ENCODE assay signal across 10 cellular contexts in genomic region chr16:50274771-50275415, GRCh38. TPM values are rescaled to one million over a fixed set of nuclear protein-coding genes. Genes with fewer than 3 reads are reported as not detected.
A peak's percentile ranks its signal among the peaks of the same experiment; 100 is the strongest.
DNase-seq lines count a peak whose midpoint lies in the region; ATAC-seq and TF ChIP-seq lines count a peak whose summit lies in the region.
"Had no signal": no experiment of that assay in that cellular context is flagged by ENCODE, and none has a peak within 500 bp of the region (broad histone marks: within the 10 kb centered on the region; RNA-seq: fewer than 3 reads in every experiment).

No MANE protein-coding gene starts in this region.

- H3K9me3 ChIP-seq in T-helper 17 cell (ENCODE audit: control insufficient read depth, low read length, poor library complexity, severe bottlenecking): no peaks in the 10 kb centered on the region
- H3K9me3 ChIP-seq in thymus (ENCODE audit: control insufficient read depth): no peaks in the 10 kb centered on the region
- no peaks in the 10 kb centered on the region for H3K9me3 ChIP-seq in uterus

- H3K36me3 Mint-ChIP-seq in T-helper 17 cell (ENCODE audit: low read depth): no peaks in the 10 kb centered on the region

- TF ChIP-seq CTCF in uterus (IDR thresholded peaks at IDR 0.05): no peak

- peaks cover 10% of the 10 kb centered on the region for H3K36me3 ChIP-seq in thymus (ENCODE audit: control insufficient read depth, insufficient read depth)
- H3K36me3 ChIP-seq in uterus: no peaks in the 10 kb centered on the region

- DNase-seq in activated effector memory CD4-positive, alpha-beta T cell treated with anti-CD3 and anti-CD28 coated beads, Interleukin-2, amount 50 U/mL, for 16 hours: peak; percentile 66
- DNase-seq in activated effector memory CD4-positive, alpha-beta T cell treated with Interleukin-2 at 50 U/mL for 16 hours: no peak
- DNase-seq in T-helper 17 cell (no peak), NCI-H774 (lab: John Stamatoyannopoulos, UW) (no peak), NCI-H82 treated with DMSO at 0.1 percent for 48 hours (lab: John Stamatoyannopoulos, UW; ENCODE audit: unreplicated experiment) (no peak), uterus (no peak)
- DNase-seq: foreskin fibroblast had no signal

- intact Hi-C loops in uterus (cut with DNase I; ENCODE audit: low total_unique reads): no loop called here

- H3K4me3 Mint-ChIP-seq in T-helper 17 cell: peak overlapping the region; percentile 96

- peak overlapping the region; percentile 23 for H3K27ac ChIP-seq in layer of hippocampus (ENCODE audit: low read depth, low read length)
- peak overlapping the region; percentile 93 for H3K27ac ChIP-seq in thymus (ENCODE audit: low read depth)
- no peak overlapping the region for H3K27ac ChIP-seq in uterus
- H3K27ac ChIP-seq: parathyroid adenoma had no signal

- H3K27ac Mint-ChIP-seq in T-helper 17 cell: peak overlapping the region; percentile 98

- no peak for ATAC-seq in T-helper 17 cell

- no peak for TF ChIP-seq POLR2A in uterus (IDR thresholded peaks at IDR 0.05)

- H3K4me3 ChIP-seq in thymus (ENCODE audit: low read length) (peak overlapping the region; percentile 56), uterus (no peak overlapping the region)

- no peaks in the 10 kb centered on the region for H3K27me3 ChIP-seq in layer of hippocampus (ENCODE audit: control insufficient read depth, insufficient read depth, low read length)
- no peaks in the 10 kb centered on the region for H3K27me3 ChIP-seq in thymus (ENCODE audit: control insufficient read depth, insufficient read depth)
- no peaks in the 10 kb centered on the region for H3K27me3 ChIP-seq in uterus

- no peaks in the 10 kb centered on the region for H3K27me3 Mint-ChIP-seq in T-helper 17 cell

- WGBS in thymus: 78% methylated on average over 6 of the region's 6 CpGs

- H3K4me1 ChIP-seq in thymus (ENCODE audit: control insufficient read depth, insufficient read depth, low read length) (peaks cover 16% of the 10 kb centered on the region), uterus (no peaks in the 10 kb centered on the region)
- H3K4me1 ChIP-seq: parathyroid adenoma had no signal

- peaks cover 77% of the 10 kb centered on the region for H3K4me1 Mint-ChIP-seq in T-helper 17 cell

RNA-seq across cellular contexts. Expression of gene ADCY7, which starts 8.5 kb away (rescaled TPM):
- total RNA-seq in T-helper 17 cell (100 to 1,000 TPM; 187 to 203 TPM), uterus (10 to 100 TPM in 1 of 4 donors, 1 to 10 TPM in 3; 3.3 to 25.9 (median 6.6) TPM)
- polyA plus RNA-seq in thymus: 23.1 TPM

Comparison
In these comparisons a context has a peak if more than half of its experiments do, and no peak if none do; other contexts are left out.
1. H3K27ac ChIP-seq: peak in layer of hippocampus (single experiment) and thymus (single experiment); none in uterus (0 of 2).
2. RNA of gene ADCY7, which starts 8.5 kb away (total RNA-seq): 187 to 203 TPM in T-helper 17 cell; 3.3 to 25.9 TPM in uterus; every median in the first group is over 4 times any median in the second.